1 cellular context compared by ENCODE assay signal in the genomic region with DNA sequence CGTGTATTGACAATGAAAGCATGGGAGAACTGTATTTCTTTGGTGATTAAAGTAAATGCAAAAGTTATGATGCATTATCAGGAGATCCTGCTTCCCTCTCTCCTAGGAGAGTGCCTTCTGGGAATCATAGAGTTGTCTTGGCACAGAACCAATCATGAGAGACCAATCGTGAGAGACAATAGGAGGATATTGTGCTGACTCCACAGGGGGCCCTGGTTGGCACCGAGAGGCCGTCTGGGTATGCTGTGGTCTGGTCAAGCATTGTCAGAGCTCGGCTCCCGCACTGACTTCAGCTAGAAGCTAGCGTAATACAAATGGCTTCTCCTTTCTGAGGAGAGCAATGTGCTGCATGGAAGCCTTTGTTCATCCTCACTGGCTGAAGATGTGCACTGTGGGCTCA.
TF ChIP-seq lines count a peak whose summit lies in the region.

No MANE protein-coding gene starts in this region.

TF ChIP-seq in WTC11, 78 proteins besides CTCF, POLR2A, EP300 and RAD21 (continued from another document):
- TF ChIP-seq, protein P1, sequence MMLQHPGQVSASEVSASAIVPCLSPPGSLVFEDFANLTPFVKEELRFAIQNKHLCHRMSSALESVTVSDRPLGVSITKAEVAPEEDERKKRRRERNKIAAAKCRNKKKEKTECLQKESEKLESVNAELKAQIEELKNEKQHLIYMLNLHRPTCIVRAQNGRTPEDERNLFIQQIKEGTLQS (CRISPR knock-in tag; conservative IDR thresholded peaks at IDR 0.05), result no peak
- TF ChIP-seq ZNF263 (CRISPR knock-in tag; IDR thresholded peaks at IDR 0.05; ENCODE audit: low read depth) (no peak), PRRX2 (CRISPR knock-in tag; IDR thresholded peaks at IDR 0.05) (no peak)
